Comparison of ENCODE assay signal across 1 cellular context in the genomic region with DNA sequence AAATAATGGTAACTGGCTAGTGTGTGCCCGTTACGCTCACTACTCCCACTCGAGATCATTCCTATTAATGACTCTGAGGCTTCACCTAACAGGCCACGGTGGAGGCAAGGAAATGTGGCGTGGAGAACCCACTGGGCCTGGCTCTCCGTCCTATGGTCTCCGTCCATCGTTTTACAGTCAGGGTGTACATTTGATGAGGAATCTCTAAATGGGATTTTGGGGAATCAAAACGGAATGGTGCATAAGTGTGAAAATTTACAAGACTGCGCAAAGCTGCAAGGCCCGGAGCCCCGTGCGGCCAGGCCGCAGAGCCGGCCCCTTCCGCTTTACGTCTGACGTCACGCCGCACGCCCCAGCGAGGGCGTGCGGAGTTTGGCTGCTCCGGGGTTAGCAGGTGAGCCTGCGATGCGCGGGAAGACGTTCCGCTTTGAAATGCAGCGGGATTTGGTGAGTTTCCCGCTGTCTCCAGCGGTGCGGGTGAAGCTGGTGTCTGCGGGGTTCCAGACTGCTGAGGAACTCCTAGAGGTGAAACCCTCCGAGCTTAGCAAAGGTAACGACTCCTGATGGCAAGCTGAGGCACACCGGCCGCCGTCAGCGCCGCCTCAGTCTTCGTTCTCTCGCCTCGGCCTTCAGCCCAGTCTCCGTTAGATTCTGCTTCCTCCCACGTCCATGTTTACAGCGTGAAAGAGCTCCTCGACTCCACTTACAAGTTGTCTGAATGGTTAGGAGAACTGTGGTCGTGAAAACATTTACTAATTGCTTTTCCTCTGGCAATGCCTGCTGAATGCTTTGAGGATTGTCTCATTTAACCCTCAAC.
TF ChIP-seq lines count a peak whose summit lies in the region.

A gene (plus strand): TSS at position 364 of the 817 bp plus-strand sequence. CDS start 42 bp downstream, at position 406.

TF ChIP-seq in HepG2, 621 proteins besides CTCF, POLR2A, EP300 and RAD21 (continued from another document and continues in another):
- TF ChIP-seq, protein P1, sequence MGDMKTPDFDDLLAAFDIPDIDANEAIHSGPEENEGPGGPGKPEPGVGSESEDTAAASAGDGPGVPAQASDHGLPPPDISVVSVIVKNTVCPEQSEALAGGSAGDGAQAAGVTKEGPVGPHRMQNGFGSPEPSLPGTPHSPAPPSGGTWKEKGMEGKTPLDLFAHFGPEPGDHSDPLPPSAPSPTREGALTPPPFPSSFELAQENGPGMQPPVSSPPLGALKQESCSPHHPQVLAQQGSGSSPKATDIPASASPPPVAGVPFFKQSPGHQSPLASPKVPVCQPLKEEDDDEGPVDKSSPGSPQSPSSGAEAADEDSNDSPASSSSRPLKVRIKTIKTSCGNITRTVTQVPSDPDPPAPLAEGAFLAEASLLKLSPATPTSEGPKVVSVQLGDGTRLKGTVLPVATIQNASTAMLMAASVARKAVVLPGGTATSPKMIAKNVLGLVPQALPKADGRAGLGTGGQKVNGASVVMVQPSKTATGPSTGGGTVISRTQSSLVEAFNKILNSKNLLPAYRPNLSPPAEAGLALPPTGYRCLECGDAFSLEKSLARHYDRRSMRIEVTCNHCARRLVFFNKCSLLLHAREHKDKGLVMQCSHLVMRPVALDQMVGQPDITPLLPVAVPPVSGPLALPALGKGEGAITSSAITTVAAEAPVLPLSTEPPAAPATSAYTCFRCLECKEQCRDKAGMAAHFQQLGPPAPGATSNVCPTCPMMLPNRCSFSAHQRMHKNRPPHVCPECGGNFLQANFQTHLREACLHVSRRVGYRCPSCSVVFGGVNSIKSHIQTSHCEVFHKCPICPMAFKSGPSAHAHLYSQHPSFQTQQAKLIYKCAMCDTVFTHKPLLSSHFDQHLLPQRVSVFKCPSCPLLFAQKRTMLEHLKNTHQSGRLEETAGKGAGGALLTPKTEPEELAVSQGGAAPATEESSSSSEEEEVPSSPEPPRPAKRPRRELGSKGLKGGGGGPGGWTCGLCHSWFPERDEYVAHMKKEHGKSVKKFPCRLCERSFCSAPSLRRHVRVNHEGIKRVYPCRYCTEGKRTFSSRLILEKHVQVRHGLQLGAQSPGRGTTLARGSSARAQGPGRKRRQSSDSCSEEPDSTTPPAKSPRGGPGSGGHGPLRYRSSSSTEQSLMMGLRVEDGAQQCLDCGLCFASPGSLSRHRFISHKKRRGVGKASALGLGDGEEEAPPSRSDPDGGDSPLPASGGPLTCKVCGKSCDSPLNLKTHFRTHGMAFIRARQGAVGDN (CRISPR knock-in tag; IDR thresholded peaks at IDR 0.05): peak; percentile 100
- TF ChIP-seq NR1H2 (CRISPR knock-in tag; IDR thresholded peaks at IDR 0.05; ENCODE audit: borderline replicate concordance, low read depth) (no peak; the same call in 1 of the 2 replicates), ZNF674 (CRISPR knock-in tag; IDR thresholded peaks at IDR 0.05; ENCODE audit: low read depth) (no peak), TEAD2 (CRISPR knock-in tag; IDR thresholded peaks at IDR 0.05) (peak; percentile 94; the same call in 1 of the 2 replicates), ZSCAN25 (CRISPR knock-in tag; IDR thresholded peaks at IDR 0.05) (no peak), KDM6A (CRISPR knock-in tag; IDR thresholded peaks at IDR 0.05; ENCODE audit: low read depth) (no peak), NBN (conservative IDR thresholded peaks at IDR 0.05) (no peak), BRCA1 (CRISPR knock-in tag; IDR thresholded peaks at IDR 0.05) (no peak; the same call in 1 of the 2 replicates), ZNF24 (IDR thresholded peaks at IDR 0.05) (0 out of 2 replicates have a peak, but pooled peaks have one; percentile 39), ZNF660 (CRISPR knock-in tag; IDR thresholded peaks at IDR 0.05; ENCODE audit: borderline replicate concordance, low read depth) (peak; percentile 28; the same call in 1 of the 2 replicates), MZF1 (CRISPR knock-in tag; IDR thresholded peaks at IDR 0.05; ENCODE audit: borderline replicate concordance) (no peak), MBNL3 (CRISPR knock-in tag; conservative IDR thresholded peaks at IDR 0.05) (no peak), HOXA3 (CRISPR knock-in tag; IDR thresholded peaks at IDR 0.05) (peak; percentile 97), GLI4 (CRISPR knock-in tag; IDR thresholded peaks at IDR 0.05; ENCODE audit: borderline replicate concordance) (peak; percentile 56; the same call in 1 of the 2 replicates), PHF20 (CRISPR knock-in tag; IDR thresholded peaks at IDR 0.05) (peak; percentile 92), SMYD3 (CRISPR knock-in tag; IDR thresholded peaks at IDR 0.05) (peak; percentile 88), SALL2 (CRISPR knock-in tag; IDR thresholded peaks at IDR 0.05) (peak; percentile 89), ZNF274 (CRISPR knock-in tag; IDR thresholded peaks at IDR 0.05) (peak; percentile 98), ZNF577 (CRISPR knock-in tag; IDR thresholded peaks at IDR 0.05; ENCODE audit: borderline replicate concordance, low read depth) (no peak), LCORL (IDR thresholded peaks at IDR 0.05) (peak; percentile 55; the same call in 1 of the 2 replicates), LCORL (CRISPR knock-in tag; IDR thresholded peaks at IDR 0.05) (no peak), TCF7 (IDR thresholded peaks at IDR 0.05; ENCODE audit: low read depth) (no peak), PAX8 (CRISPR knock-in tag; IDR thresholded peaks at IDR 0.05; ENCODE audit: borderline replicate concordance) (no peak), HOXA5 (CRISPR knock-in tag; IDR thresholded peaks at IDR 0.05) (peak; percentile 96), MAFK (conservative IDR thresholded peaks at IDR 0.05 in 1 of 2, IDR thresholded peaks at IDR 0.05 in 1 of 2; ENCODE audit: low read length in 2 of 2) (no peak), TBX3 (IDR thresholded peaks at IDR 0.05; ENCODE audit: borderline replicate concordance) (no peak), RBFOX2 (IDR thresholded peaks at IDR 0.05; ENCODE audit: low read depth, low read length) (peak; percentile 95), JARID2 (CRISPR knock-in tag; IDR thresholded peaks at IDR 0.05; ENCODE audit: insufficient replicate concordance) (peak; percentile 91), ELF1 (CRISPR knock-in tag; IDR thresholded peaks at IDR 0.05) (peak; percentile 92), MBD4 (IDR thresholded peaks at IDR 0.05; ENCODE audit: borderline replicate concordance, low read length) (no peak), ZFX (CRISPR knock-in tag; IDR thresholded peaks at IDR 0.05; ENCODE audit: low read depth) (peak; percentile 98)
- TF ChIP-seq, protein P2, sequence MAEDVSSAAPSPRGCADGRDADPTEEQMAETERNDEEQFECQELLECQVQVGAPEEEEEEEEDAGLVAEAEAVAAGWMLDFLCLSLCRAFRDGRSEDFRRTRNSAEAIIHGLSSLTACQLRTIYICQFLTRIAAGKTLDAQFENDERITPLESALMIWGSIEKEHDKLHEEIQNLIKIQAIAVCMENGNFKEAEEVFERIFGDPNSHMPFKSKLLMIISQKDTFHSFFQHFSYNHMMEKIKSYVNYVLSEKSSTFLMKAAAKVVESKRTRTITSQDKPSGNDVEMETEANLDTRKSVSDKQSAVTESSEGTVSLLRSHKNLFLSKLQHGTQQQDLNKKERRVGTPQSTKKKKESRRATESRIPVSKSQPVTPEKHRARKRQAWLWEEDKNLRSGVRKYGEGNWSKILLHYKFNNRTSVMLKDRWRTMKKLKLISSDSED (CRISPR knock-in tag; IDR thresholded peaks at IDR 0.05): 0 out of 2 replicates have a peak, but pooled peaks have one; percentile 76
- TF ChIP-seq, protein P3, sequence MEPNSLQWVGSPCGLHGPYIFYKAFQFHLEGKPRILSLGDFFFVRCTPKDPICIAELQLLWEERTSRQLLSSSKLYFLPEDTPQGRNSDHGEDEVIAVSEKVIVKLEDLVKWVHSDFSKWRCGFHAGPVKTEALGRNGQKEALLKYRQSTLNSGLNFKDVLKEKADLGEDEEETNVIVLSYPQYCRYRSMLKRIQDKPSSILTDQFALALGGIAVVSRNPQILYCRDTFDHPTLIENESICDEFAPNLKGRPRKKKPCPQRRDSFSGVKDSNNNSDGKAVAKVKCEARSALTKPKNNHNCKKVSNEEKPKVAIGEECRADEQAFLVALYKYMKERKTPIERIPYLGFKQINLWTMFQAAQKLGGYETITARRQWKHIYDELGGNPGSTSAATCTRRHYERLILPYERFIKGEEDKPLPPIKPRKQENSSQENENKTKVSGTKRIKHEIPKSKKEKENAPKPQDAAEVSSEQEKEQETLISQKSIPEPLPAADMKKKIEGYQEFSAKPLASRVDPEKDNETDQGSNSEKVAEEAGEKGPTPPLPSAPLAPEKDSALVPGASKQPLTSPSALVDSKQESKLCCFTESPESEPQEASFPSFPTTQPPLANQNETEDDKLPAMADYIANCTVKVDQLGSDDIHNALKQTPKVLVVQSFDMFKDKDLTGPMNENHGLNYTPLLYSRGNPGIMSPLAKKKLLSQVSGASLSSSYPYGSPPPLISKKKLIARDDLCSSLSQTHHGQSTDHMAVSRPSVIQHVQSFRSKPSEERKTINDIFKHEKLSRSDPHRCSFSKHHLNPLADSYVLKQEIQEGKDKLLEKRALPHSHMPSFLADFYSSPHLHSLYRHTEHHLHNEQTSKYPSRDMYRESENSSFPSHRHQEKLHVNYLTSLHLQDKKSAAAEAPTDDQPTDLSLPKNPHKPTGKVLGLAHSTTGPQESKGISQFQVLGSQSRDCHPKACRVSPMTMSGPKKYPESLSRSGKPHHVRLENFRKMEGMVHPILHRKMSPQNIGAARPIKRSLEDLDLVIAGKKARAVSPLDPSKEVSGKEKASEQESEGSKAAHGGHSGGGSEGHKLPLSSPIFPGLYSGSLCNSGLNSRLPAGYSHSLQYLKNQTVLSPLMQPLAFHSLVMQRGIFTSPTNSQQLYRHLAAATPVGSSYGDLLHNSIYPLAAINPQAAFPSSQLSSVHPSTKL (CRISPR knock-in tag; IDR thresholded peaks at IDR 0.05): peak; percentile 62
- TF ChIP-seq, protein P4, sequence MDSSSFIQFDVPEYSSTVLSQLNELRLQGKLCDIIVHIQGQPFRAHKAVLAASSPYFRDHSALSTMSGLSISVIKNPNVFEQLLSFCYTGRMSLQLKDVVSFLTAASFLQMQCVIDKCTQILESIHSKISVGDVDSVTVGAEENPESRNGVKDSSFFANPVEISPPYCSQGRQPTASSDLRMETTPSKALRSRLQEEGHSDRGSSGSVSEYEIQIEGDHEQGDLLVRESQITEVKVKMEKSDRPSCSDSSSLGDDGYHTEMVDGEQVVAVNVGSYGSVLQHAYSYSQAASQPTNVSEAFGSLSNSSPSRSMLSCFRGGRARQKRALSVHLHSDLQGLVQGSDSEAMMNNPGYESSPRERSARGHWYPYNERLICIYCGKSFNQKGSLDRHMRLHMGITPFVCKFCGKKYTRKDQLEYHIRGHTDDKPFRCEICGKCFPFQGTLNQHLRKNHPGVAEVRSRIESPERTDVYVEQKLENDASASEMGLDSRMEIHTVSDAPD (CRISPR knock-in tag; IDR thresholded peaks at IDR 0.05): peak; percentile 91
- TF ChIP-seq, protein P5, sequence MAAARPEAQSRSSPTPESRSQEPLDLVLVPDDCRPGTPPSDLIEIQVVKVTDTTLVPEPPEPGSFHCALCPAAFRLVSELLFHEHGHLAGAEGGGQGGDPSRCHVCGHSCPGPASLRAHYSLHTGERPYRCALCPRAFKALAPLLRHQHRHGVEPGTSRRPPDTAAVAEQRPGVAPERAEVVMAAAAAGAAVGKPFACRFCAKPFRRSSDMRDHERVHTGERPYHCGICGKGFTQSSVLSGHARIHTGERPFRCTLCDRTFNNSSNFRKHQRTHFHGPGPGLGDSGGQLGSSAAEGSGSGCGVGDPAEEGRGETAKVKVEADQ (CRISPR knock-in tag; IDR thresholded peaks at IDR 0.05; ENCODE audit: borderline replicate concordance): peak; percentile 98
- TF ChIP-seq, protein P6, sequence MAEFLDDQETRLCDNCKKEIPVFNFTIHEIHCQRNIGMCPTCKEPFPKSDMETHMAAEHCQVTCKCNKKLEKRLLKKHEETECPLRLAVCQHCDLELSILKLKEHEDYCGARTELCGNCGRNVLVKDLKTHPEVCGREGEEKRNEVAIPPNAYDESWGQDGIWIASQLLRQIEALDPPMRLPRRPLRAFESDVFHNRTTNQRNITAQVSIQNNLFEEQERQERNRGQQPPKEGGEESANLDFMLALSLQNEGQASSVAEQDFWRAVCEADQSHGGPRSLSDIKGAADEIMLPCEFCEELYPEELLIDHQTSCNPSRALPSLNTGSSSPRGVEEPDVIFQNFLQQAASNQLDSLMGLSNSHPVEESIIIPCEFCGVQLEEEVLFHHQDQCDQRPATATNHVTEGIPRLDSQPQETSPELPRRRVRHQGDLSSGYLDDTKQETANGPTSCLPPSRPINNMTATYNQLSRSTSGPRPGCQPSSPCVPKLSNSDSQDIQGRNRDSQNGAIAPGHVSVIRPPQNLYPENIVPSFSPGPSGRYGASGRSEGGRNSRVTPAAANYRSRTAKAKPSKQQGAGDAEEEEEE (CRISPR knock-in tag; IDR thresholded peaks at IDR 0.05; ENCODE audit: borderline replicate concordance): no peak
- TF ChIP-seq, protein P7, sequence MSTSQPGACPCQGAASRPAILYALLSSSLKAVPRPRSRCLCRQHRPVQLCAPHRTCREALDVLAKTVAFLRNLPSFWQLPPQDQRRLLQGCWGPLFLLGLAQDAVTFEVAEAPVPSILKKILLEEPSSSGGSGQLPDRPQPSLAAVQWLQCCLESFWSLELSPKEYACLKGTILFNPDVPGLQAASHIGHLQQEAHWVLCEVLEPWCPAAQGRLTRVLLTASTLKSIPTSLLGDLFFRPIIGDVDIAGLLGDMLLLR (CRISPR knock-in tag; IDR thresholded peaks at IDR 0.05): peak; percentile 80
- TF ChIP-seq, protein P8, sequence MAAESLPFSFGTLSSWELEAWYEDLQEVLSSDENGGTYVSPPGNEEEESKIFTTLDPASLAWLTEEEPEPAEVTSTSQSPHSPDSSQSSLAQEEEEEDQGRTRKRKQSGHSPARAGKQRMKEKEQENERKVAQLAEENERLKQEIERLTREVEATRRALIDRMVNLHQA (CRISPR knock-in tag; IDR thresholded peaks at IDR 0.05): peak; percentile 54; the same call in 1 of the 2 replicates
- TF ChIP-seq, protein P9, sequence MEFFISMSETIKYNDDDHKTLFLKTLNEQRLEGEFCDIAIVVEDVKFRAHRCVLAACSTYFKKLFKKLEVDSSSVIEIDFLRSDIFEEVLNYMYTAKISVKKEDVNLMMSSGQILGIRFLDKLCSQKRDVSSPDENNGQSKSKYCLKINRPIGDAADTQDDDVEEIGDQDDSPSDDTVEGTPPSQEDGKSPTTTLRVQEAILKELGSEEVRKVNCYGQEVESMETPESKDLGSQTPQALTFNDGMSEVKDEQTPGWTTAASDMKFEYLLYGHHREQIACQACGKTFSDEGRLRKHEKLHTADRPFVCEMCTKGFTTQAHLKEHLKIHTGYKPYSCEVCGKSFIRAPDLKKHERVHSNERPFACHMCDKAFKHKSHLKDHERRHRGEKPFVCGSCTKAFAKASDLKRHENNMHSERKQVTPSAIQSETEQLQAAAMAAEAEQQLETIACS (CRISPR knock-in tag; IDR thresholded peaks at IDR 0.05): 0 out of 2 replicates have a peak, but pooled peaks have one; percentile 33
- TF ChIP-seq, protein P10, sequence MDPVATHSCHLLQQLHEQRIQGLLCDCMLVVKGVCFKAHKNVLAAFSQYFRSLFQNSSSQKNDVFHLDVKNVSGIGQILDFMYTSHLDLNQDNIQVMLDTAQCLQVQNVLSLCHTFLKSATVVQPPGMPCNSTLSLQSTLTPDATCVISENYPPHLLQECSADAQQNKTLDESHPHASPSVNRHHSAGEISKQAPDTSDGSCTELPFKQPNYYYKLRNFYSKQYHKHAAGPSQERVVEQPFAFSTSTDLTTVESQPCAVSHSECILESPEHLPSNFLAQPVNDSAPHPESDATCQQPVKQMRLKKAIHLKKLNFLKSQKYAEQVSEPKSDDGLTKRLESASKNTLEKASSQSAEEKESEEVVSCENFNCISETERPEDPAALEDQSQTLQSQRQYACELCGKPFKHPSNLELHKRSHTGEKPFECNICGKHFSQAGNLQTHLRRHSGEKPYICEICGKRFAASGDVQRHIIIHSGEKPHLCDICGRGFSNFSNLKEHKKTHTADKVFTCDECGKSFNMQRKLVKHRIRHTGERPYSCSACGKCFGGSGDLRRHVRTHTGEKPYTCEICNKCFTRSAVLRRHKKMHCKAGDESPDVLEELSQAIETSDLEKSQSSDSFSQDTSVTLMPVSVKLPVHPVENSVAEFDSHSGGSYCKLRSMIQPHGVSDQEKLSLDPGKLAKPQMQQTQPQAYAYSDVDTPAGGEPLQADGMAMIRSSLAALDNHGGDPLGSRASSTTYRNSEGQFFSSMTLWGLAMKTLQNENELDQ (CRISPR knock-in tag; IDR thresholded peaks at IDR 0.05; ENCODE audit: borderline replicate concordance): no peak; the same call in 1 of the 2 replicates
